25 cellular contexts compared by ENCODE assay signal in genomic region chr4:102447413-102447812, GRCh38. TPM values are rescaled to one million over a fixed set of nuclear protein-coding genes. Genes with fewer than 3 reads are reported as not detected.
DNase-seq lines count a peak whose midpoint lies in the region; ATAC-seq, FAIRE-seq and TF ChIP-seq lines count a peak whose summit lies in the region.
"Had no signal": no experiment of that assay in that cellular context is flagged by ENCODE, and none has a peak within 500 bp of the region (broad histone marks: within the 10 kb centered on the region; RNA-seq: fewer than 3 reads in every experiment).

No MANE protein-coding gene starts in this region.

- peaks cover 35% of the 10 kb centered on the region for H3K4me1 Mint-ChIP-seq in activated CD4-positive, alpha-beta T cell treated with anti-CD3 and anti-CD28 coated beads for 36 hours
- H3K4me1 Mint-ChIP-seq: B cell, neural crest cell had no signal

- H3K4me2 ChIP-seq in Loucy (ENCODE audit: low read depth, low read length, poor library complexity, severe bottlenecking), result peak overlapping the region; percentile 46

- no peaks in the 10 kb centered on the region for H3K9me3 ChIP-seq in Loucy (ENCODE audit: insufficient read depth, low read depth, low read length)
- H3K9me3 ChIP-seq: esophagus squamous epithelium, SJSA1, stomach, upper lobe of right lung had no signal

- H3K36me3 ChIP-seq in Loucy (ENCODE audit: insufficient read depth, low read length), result no peaks in the 10 kb centered on the region
- H3K36me3 ChIP-seq: esophagus squamous epithelium, SJSA1, stomach, upper lobe of right lung had no signal

- no peaks in the 10 kb centered on the region for H3K9me3 Mint-ChIP-seq in activated CD4-positive, alpha-beta T cell treated with anti-CD3 and anti-CD28 coated beads for 36 hours (ENCODE audit: low read depth)
- H3K9me3 Mint-ChIP-seq: activated B cell treated with CpG ODN at 0.5 μM for 24 hours, neural crest cell had no signal

- POLR2A ChIA-PET in activated CD4-positive, alpha-beta T cell treated with anti-CD3 and anti-CD28 coated beads for 36 hours (lab: Charles Lee), result no interaction called here

- no peak overlapping the region for H3K4me3 Mint-ChIP-seq in activated CD4-positive, alpha-beta T cell treated with anti-CD3 and anti-CD28 coated beads for 36 hours
- H3K4me3 Mint-ChIP-seq: activated B cell treated with CpG ODN at 0.5 μM for 24 hours, B cell, neural crest cell had no signal

- H3K27ac Mint-ChIP-seq in activated CD4-positive, alpha-beta T cell treated with anti-CD3 and anti-CD28 coated beads for 36 hours, result no peak overlapping the region
- H3K27ac Mint-ChIP-seq: activated B cell treated with CpG ODN at 0.5 μM for 24 hours, B cell, progenitor cell of endocrine pancreas had no signal

- peak; percentile 79 for FAIRE-seq in endometrium (lab: Jason Lieb, UNC)

- intact Hi-C loops in activated CD4-positive, alpha-beta T cell treated with anti-CD3 and anti-CD28 coated beads for 36 hours (cut with DNase I, micrococcal nuclease), result loop anchor here (5.0 kb wide), 2 partner anchors 380 to 645 kb away; partner anchors contain the start of gene UBE2D3 (in 1 of the 2)

- peak; percentile 37 for ATAC-seq in activated CD4-positive, alpha-beta T cell treated with anti-CD3 and anti-CD28 coated beads for 36 hours
- peak; percentile 71 for ATAC-seq in GM19395 (IDR thresholded peaks at IDR 0.05; ENCODE audit: unreplicated experiment)
- ATAC-seq: left cardiac atrium, upper lobe of right lung had no signal

- peaks cover 42% of the 10 kb centered on the region for H3K4me1 ChIP-seq in Loucy (ENCODE audit: insufficient read depth, low read length, poor library complexity, severe bottlenecking)
- H3K4me1 ChIP-seq: esophagus squamous epithelium, SJSA1, upper lobe of right lung had no signal

- no peaks in the 10 kb centered on the region for H3K9me2 ChIP-seq in Loucy (replicated peaks; ENCODE audit: low read depth, low read length)

- no peaks in the 10 kb centered on the region for H3F3A ChIP-seq in Loucy (ENCODE audit: low read depth)

- H3K79me2 ChIP-seq in Loucy (ENCODE audit: insufficient read depth, low read length), result no peaks in the 10 kb centered on the region

- no peak for TF ChIP-seq CTCF in Loucy (conservative IDR thresholded peaks at IDR 0.05; ENCODE audit: low read length)

- H3K27me3 Mint-ChIP-seq in activated CD4-positive, alpha-beta T cell treated with anti-CD3 and anti-CD28 coated beads for 36 hours, result no peaks in the 10 kb centered on the region
- H3K27me3 Mint-ChIP-seq: activated B cell treated with CpG ODN at 0.5 μM for 24 hours, B cell, progenitor cell of endocrine pancreas had no signal

- no peaks in the 10 kb centered on the region for H4K20me1 ChIP-seq in Loucy (ENCODE audit: insufficient read depth, low read length, poor library complexity, severe bottlenecking)

- peak overlapping the region; percentile 42 for H3K4me3 ChIP-seq in Loucy (ENCODE audit: low read length, poor library complexity, severe bottlenecking)
- H3K4me3 ChIP-seq: esophagus squamous epithelium, GM23248, SJSA1, stomach, upper lobe of right lung had no signal

- no peaks in the 10 kb centered on the region for H3K27me3 ChIP-seq in Loucy (ENCODE audit: insufficient read depth, low read length, poor library complexity, severe bottlenecking)
- H3K27me3 ChIP-seq: esophagus squamous epithelium, SJSA1, stomach, upper lobe of right lung had no signal

- peak overlapping the region; percentile 37 for H3K9ac ChIP-seq in Loucy (ENCODE audit: low read depth, low read length, poor library complexity, severe bottlenecking)
- H3K9ac ChIP-seq: GM23248 had no signal

- H3K36me3 Mint-ChIP-seq in activated CD4-positive, alpha-beta T cell treated with anti-CD3 and anti-CD28 coated beads for 36 hours (ENCODE audit: low read depth), result no peaks in the 10 kb centered on the region

- H2AFZ ChIP-seq in Loucy (ENCODE audit: low read length), result peak overlapping the region; percentile 85
- H2AFZ ChIP-seq: GM23248 had no signal

- CTCF ChIA-PET in activated CD4-positive, alpha-beta T cell treated with anti-CD3 and anti-CD28 coated beads for 36 hours (lab: Charles Lee), result interaction anchor here (0.8 to 2.6 kb wide), 6 partner anchors 15 to 645 kb away, joined by 3 to 16 read pairs (median 6); no protein-coding TSS in a partner anchor

- peak; percentile 16 for DNase-seq in activated CD4-positive, alpha-beta T cell treated with anti-CD3 and anti-CD28 coated beads for 36 hours
- no peak for DNase-seq in activated CD4-positive, alpha-beta T cell treated with anti-CD3 and anti-CD28 coated beads for 1 hour
- DNase-seq in GDM1 (lab: John Stamatoyannopoulos, UW) (no peak), cerebellar cortex (ENCODE audit: low spot score) (no peak), nucleus accumbens (lab: John Stamatoyannopoulos, UW) (no peak)
- DNase-seq: activated B cell treated with CpG ODN at 0.5 μM for 24 hours; activated CD8-positive, alpha-beta memory T cell treated with anti-CD3 and anti-CD28 coated beads, Interleukin-2, amount 50 U/mL, for 4 hours; activated gamma-delta T cell treated with Interleukin-2 at 50 U/mL for 16 hours; aorta; effector CD8-positive, alpha-beta T cell; esophagus squamous epithelium; GM23248; left cardiac atrium; mesendoderm; NCI-H146; NCI-H2227 treated with DMSO at 0.1 percent for 48 hours; stomach; upper lobe of right lung had no signal

RNA-seq across cellular contexts. Expression of gene NFKB1, which starts 53.7 kb away (rescaled TPM):
- 100 to 1,000 TPM; 167 to 174 TPM for total RNA-seq in activated CD4-positive, alpha-beta T cell treated with anti-CD3 and anti-CD28 coated beads for 36 hours
